In the genomic region with DNA sequence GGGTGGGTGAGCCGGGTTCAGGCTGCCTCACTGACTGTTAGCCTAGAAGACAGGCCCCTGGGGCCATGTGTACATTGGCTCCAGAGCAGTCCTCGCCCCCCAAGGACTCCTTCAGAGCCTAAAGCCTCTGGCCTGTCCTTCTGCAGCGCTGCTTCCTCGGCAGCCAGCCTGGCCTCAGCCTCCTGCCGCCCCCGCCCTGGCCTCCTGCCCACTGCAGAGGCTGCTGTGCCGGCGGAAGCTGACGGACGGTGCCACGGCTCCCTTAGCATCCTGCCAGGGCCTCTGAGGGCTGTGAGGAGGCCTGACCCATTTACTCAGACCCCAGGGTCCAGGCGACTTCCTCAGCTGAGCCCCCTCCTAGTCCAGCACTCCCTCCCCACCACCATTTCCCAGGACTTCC, we compare ENCODE assay signal across 27 cellular contexts.
DNase-seq lines count a peak whose midpoint lies in the region; ATAC-seq lines count a peak whose summit lies in the region.
"Had no signal": no experiment of that assay in that cellular context is flagged by ENCODE, and none has a peak within 500 bp of the region (broad histone marks: within the 10 kb centered on the region; RNA-seq: fewer than 3 reads in every experiment).

No MANE protein-coding gene starts in this region.

- no peak overlapping the region for H3K4me3 Mint-ChIP-seq in activated naive CD8-positive, alpha-beta T cell treated with anti-CD3 and anti-CD28 coated beads, Interleukin-2, amount 50 U/mL, for 24 hours
- H3K4me3 Mint-ChIP-seq: activated CD4-positive, alpha-beta T cell treated with anti-CD3 and anti-CD28 coated beads for 36 hours; activated T-cell treated with anti-CD3 and anti-CD28 coated beads, Interleukin-2, amount 50 U/mL, for 4 hours; CD4-positive, alpha-beta T cell; dendritic cell treated with granulocyte-macrophage colony-stimulating factor and Interleukin-4, amounts not matched to agents 40 ng/mL and 50 ng/mL, for 4 days; H9; stimulated activated naive CD8-positive, alpha-beta T cell treated with anti-CD3 and anti-CD28 coated beads, Interleukin-15, amount 100 ng/mL, for 72 hours had no signal

- DNase-seq in EH (ENCODE audit: low read depth) (peak; percentile 7), NT2/D1 (ENCODE audit: low read depth, low spot score) (no peak), cerebellar cortex (ENCODE audit: low spot score) (peak; percentile 58), posterior cingulate gyrus (peak in 9 of 10 donors; percentile 16 to 94 (median 62)), NCI-H526 (lab: John Stamatoyannopoulos, UW) (no peak), RPMI8226 (no peak)
- DNase-seq in activated naive CD8-positive, alpha-beta T cell treated with anti-CD3 and anti-CD28 coated beads, Interleukin-2, amount 50 U/mL, for 24 hours = no peak
- DNase-seq: activated CD4-positive, alpha-beta T cell treated with anti-CD3 and anti-CD28 coated beads for 36 hours; activated naive CD4-positive, alpha-beta T cell; activated T-cell treated with anti-CD3 and anti-CD28 coated beads, Interleukin-2, amount 50 U/mL, for 4 hours; CD4-positive, alpha-beta T cell; DMS53; H9; kidney; lower lobe of right lung; NCI-H1048; NCI-H2029; NCI-H345; SJCRH30; stimulated activated naive CD8-positive, alpha-beta T cell treated with anti-CD3 and anti-CD28 coated beads, Interleukin-15, amount 100 ng/mL, for 72 hours had no signal

- intact Hi-C loops in posterior cingulate gyrus (cut with DNase I) = no loop called here

- H3K27me3 ChIP-seq in NT2/D1 (ENCODE audit: insufficient read depth, insufficient read length) = peaks cover 19% of the 10 kb centered on the region
- H3K27me3 ChIP-seq: adrenal gland, SJCRH30 had no signal

- H3K9me3 ChIP-seq in NT2/D1 (ENCODE audit: insufficient read depth, low read length) = no peaks in the 10 kb centered on the region
- H3K9me3 ChIP-seq: adrenal gland, lower lobe of right lung, SJCRH30, tibial nerve had no signal

- ATAC-seq in activated naive CD8-positive, alpha-beta T cell treated with anti-CD3 and anti-CD28 coated beads, Interleukin-2, amount 50 U/mL, for 24 hours = no peak
- no peak for ATAC-seq in HG02870 (IDR thresholded peaks at IDR 0.05; ENCODE audit: unreplicated experiment)
- ATAC-seq: activated CD4-positive, alpha-beta T cell treated with anti-CD3 and anti-CD28 coated beads for 36 hours; activated T-cell treated with anti-CD3 and anti-CD28 coated beads, Interleukin-2, amount 50 U/mL, for 4 hours; lower lobe of right lung; sciatic nerve; stimulated activated naive CD8-positive, alpha-beta T cell treated with anti-CD3 and anti-CD28 coated beads, Interleukin-15, amount 100 ng/mL, for 72 hours had no signal

- H3K36me3 ChIP-seq in NT2/D1 (ENCODE audit: insufficient read depth, insufficient read length, low read length) = no peaks in the 10 kb centered on the region
- H3K36me3 ChIP-seq: adrenal gland, cardiac muscle cell, lower lobe of right lung, SJCRH30, tibial nerve had no signal

- H3K27me3 Mint-ChIP-seq in activated naive CD8-positive, alpha-beta T cell treated with anti-CD3 and anti-CD28 coated beads, Interleukin-2, amount 50 U/mL, for 24 hours = peaks cover 2% of the 10 kb centered on the region

- H3K4me1 ChIP-seq in NT2/D1 (ENCODE audit: insufficient read depth, insufficient read length) = peaks cover 6% of the 10 kb centered on the region
- H3K4me1 ChIP-seq: adrenal gland, lower lobe of right lung, SJCRH30 had no signal

- peak overlapping the region; percentile 9 for H3K9ac ChIP-seq in NT2/D1 (ENCODE audit: insufficient read length, low read depth)

- no peaks in the 10 kb centered on the region for H3K36me3 Mint-ChIP-seq in activated naive CD8-positive, alpha-beta T cell treated with anti-CD3 and anti-CD28 coated beads, Interleukin-2, amount 50 U/mL, for 24 hours (ENCODE audit: low read depth)

- no peaks in the 10 kb centered on the region for H3K4me1 Mint-ChIP-seq in activated naive CD8-positive, alpha-beta T cell treated with anti-CD3 and anti-CD28 coated beads, Interleukin-2, amount 50 U/mL, for 24 hours
- H3K4me1 Mint-ChIP-seq: activated CD4-positive, alpha-beta T cell treated with anti-CD3 and anti-CD28 coated beads for 36 hours; stimulated activated naive CD8-positive, alpha-beta T cell treated with anti-CD3 and anti-CD28 coated beads, Interleukin-15, amount 100 ng/mL, for 72 hours had no signal

- no peak overlapping the region for H3K4me3 ChIP-seq in NT2/D1 (ENCODE audit: insufficient read length, low read depth)
- H3K4me3 ChIP-seq: adrenal gland, cardiac muscle cell, lower lobe of right lung, SJCRH30, tibial nerve had no signal

- no peak overlapping the region for H3K27ac Mint-ChIP-seq in activated naive CD8-positive, alpha-beta T cell treated with anti-CD3 and anti-CD28 coated beads, Interleukin-2, amount 50 U/mL, for 24 hours
- H3K27ac Mint-ChIP-seq: activated CD4-positive, alpha-beta T cell treated with anti-CD3 and anti-CD28 coated beads for 36 hours; CD4-positive, alpha-beta T cell; dendritic cell treated with granulocyte-macrophage colony-stimulating factor and Interleukin-4, amounts not matched to agents 40 ng/mL and 50 ng/mL, for 4 days; progenitor cell of endocrine pancreas had no signal

- no peaks in the 10 kb centered on the region for H3K9me3 Mint-ChIP-seq in activated naive CD8-positive, alpha-beta T cell treated with anti-CD3 and anti-CD28 coated beads, Interleukin-2, amount 50 U/mL, for 24 hours
- H3K9me3 Mint-ChIP-seq: activated T-cell treated with anti-CD3 and anti-CD28 coated beads, Interleukin-2, amount 50 U/mL, for 4 hours; CD4-positive, alpha-beta T cell; dendritic cell treated with granulocyte-macrophage colony-stimulating factor and Interleukin-4, amounts not matched to agents 40 ng/mL and 50 ng/mL, for 4 days; H9; stimulated activated naive CD8-positive, alpha-beta T cell treated with anti-CD3 and anti-CD28 coated beads, Interleukin-15, amount 100 ng/mL, for 72 hours had no signal

Comparison
In these comparisons a context has a peak if more than half of its experiments do, and no peak if none do; other contexts are left out.
1. DNase-seq: peak in EH (single experiment), cerebellar cortex (single experiment) and posterior cingulate gyrus (9 of 10); none in NT2/D1 (single experiment), NCI-H526 (0 of 2), activated naive CD8-positive, alpha-beta T cell treated with anti-CD3 and anti-CD28 coated beads, Interleukin-2, amount 50 U/mL, for 24 hours (single experiment) and RPMI8226 (single experiment).